13 cellular contexts compared by ENCODE assay signal in genomic region chr16:85221081-85221809, GRCh38.
DNase-seq lines count a peak whose midpoint lies in the region; FAIRE-seq and TF ChIP-seq lines count a peak whose summit lies in the region.
"Had no signal": no experiment of that assay in that cellular context is flagged by ENCODE, and none has a peak within 500 bp of the region (broad histone marks: within the 10 kb centered on the region; RNA-seq: fewer than 3 reads in every experiment).

No MANE protein-coding gene starts in this region.

- peak overlapping the region; percentile 73 for H2BK15ac ChIP-seq in mesenchymal stem cell (ENCODE audit: low read depth, poor library complexity, severe bottlenecking)

- peak overlapping the region; percentile 67 for H4K91ac ChIP-seq in mesenchymal stem cell (ENCODE audit: low read length)

- intact Hi-C loops in breast epithelium (cut with DNase I; ENCODE audit: low total_unique reads): no loop called here
- intact Hi-C loops in MCF 10A (cut with micrococcal nuclease): no loop called here
- intact Hi-C loops in kidney (cut with DNase I): no loop called here

- POLR2A ChIA-PET in MCF 10A (lab: Yijun Ruan, JAX): interaction anchor here (1.3 kb wide), 1 partner anchor 31 kb away, joined by 3 read pairs; no protein-coding TSS in a partner anchor

- H3K4me3 Mint-ChIP-seq in MCF 10A (ENCODE audit: unreplicated experiment): no peak overlapping the region

- DNase-seq in breast epithelium (ENCODE audit: low spot score in 2 of 2) (no peak), MCF 10A (ENCODE audit: unreplicated experiment) (no peak), SHP77 treated with DMSO at 0.1 percent for 48 hours (lab: John Stamatoyannopoulos, UW) (peak; percentile 32), mesenchymal stem cell (no peak), urothelium cell line (ENCODE audit: low spot score) (no peak), kidney tubule cell (ENCODE audit: low spot score) (no peak), kidney (no peak)
- no peak for DNase-seq in activated CD4-positive, alpha-beta T cell treated with anti-CD3 and anti-CD28 coated beads for 48 hours
- DNase-seq: activated CD8-positive, alpha-beta memory T cell treated with anti-CD3 and anti-CD28 coated beads, Interleukin-2, amount 50 U/mL, for 48 hours; MV-4-11; stimulated activated naive CD4-positive, alpha-beta T cell had no signal

- H3K27ac ChIP-seq in breast epithelium: peak overlapping the region; percentile 74 to 75
- peak overlapping the region; percentile 91 for H3K27ac ChIP-seq in mesenchymal stem cell (ENCODE audit: low read length, poor library complexity, severe bottlenecking)
- no peak overlapping the region for H3K27ac ChIP-seq in kidney (ENCODE audit: low read depth in 2 of 2, low read length in 2 of 2)

- peak overlapping the region in 1 of 2 experiments; percentile 16 for H3K23ac ChIP-seq in mesenchymal stem cell (ENCODE audit: low read length in 2 of 2)

- no peak overlapping the region for H3K4me2 ChIP-seq in mesenchymal stem cell (ENCODE audit: low read length, poor library complexity, severe bottlenecking)

- H3K27me3 ChIP-seq in breast epithelium: no peaks in the 10 kb centered on the region
- H3K27me3 ChIP-seq in mesenchymal stem cell (ENCODE audit: control insufficient read depth in 1 of 2, insufficient read depth in 1 of 2, low read length in 2 of 2): no peaks in the 10 kb centered on the region

- peaks cover 0 to 4% of the 10 kb centered on the region in 2 donors for H3K9me3 ChIP-seq in breast epithelium
- no peaks in the 10 kb centered on the region for H3K9me3 ChIP-seq in mesenchymal stem cell (ENCODE audit: control insufficient read depth, low read length)
- H3K9me3 ChIP-seq in kidney (ENCODE audit: control insufficient read depth in 1 of 2, low read length in 2 of 2): no peaks in the 10 kb centered on the region

- no peak for TF ChIP-seq CTCF in breast epithelium (IDR thresholded peaks at IDR 0.05)
- no peak for TF ChIP-seq CTCF in MCF 10A (IDR thresholded peaks at IDR 0.05; ENCODE audit: unreplicated experiment)
- TF ChIP-seq CTCF in kidney (IDR thresholded peaks at IDR 0.05; ENCODE audit: borderline replicate concordance, extremely low read depth, insufficient read depth): no peak

- CTCF ChIA-PET in MCF 10A (lab: Yijun Ruan, JAX): interaction anchor here (0.8 kb wide), 1 partner anchor 106 kb away, joined by 3 read pairs; no protein-coding TSS in a partner anchor

- H3K4me1 ChIP-seq in breast epithelium: peaks cover 0 to 4% of the 10 kb centered on the region in 2 donors
- peaks cover 57% of the 10 kb centered on the region for H3K4me1 ChIP-seq in mesenchymal stem cell (ENCODE audit: control insufficient read depth, insufficient read depth, low read depth, low read length)
- peaks cover 4 to 16% of the 10 kb centered on the region in 2 donors for H3K4me1 ChIP-seq in kidney (ENCODE audit: control insufficient read depth in 1 of 2, insufficient read depth in 1 of 2, low read depth in 1 of 2, low read length in 2 of 2)

- WGBS in mesenchymal stem cell: 53% methylated on average over 25 of the region's 25 CpGs

- H3K14ac ChIP-seq in mesenchymal stem cell (ENCODE audit: low read length in 2 of 2): peak overlapping the region in 1 of 2 experiments; percentile 63

- H3K36me3 Mint-ChIP-seq in MCF 10A (ENCODE audit: insufficient read depth, unreplicated experiment): no peaks in the 10 kb centered on the region
- H3K36me3 Mint-ChIP-seq: activated naive CD8-positive, alpha-beta T cell had no signal

- H2BK5ac ChIP-seq in mesenchymal stem cell (ENCODE audit: low read depth, low read length, poor library complexity, severe bottlenecking): peak overlapping the region; percentile 63

- H2AFZ ChIP-seq in mesenchymal stem cell (ENCODE audit: low read depth, low read length): no peak overlapping the region

- peak overlapping the region; percentile 1 to 91 for H3K4ac ChIP-seq in mesenchymal stem cell (ENCODE audit: low read depth in 1 of 2, low read length in 2 of 2)

- H3K9me3 Mint-ChIP-seq in MCF 10A (ENCODE audit: unreplicated experiment): no peaks in the 10 kb centered on the region

- H3K27ac Mint-ChIP-seq in MCF 10A (ENCODE audit: low read depth, unreplicated experiment): no peak overlapping the region
- H3K27ac Mint-ChIP-seq: activated naive CD8-positive, alpha-beta T cell had no signal

- no peaks in the 10 kb centered on the region for H3K27me3 Mint-ChIP-seq in MCF 10A (ENCODE audit: insufficient read depth, unreplicated experiment)
- H3K27me3 Mint-ChIP-seq: activated naive CD8-positive, alpha-beta T cell had no signal

- peak; percentile 96 for FAIRE-seq in urothelium cell line (lab: Jason Lieb, UNC)
- FAIRE-seq in kidney (lab: Jason Lieb, UNC): no peak
- FAIRE-seq: D721Med had no signal

- no peak overlapping the region for H3K4me3 ChIP-seq in breast epithelium
- H3K4me3 ChIP-seq in mesenchymal stem cell (ENCODE audit: insufficient read depth in 1 of 2, low read depth in 1 of 2, low read length in 2 of 2): no peak overlapping the region
- H3K4me3 ChIP-seq in kidney (ENCODE audit: low read length in 2 of 2): no peak overlapping the region

- TF ChIP-seq POLR2A in breast epithelium (IDR thresholded peaks at IDR 0.05): no peak

- no peak overlapping the region for H3K9ac ChIP-seq in mesenchymal stem cell (ENCODE audit: low read length)
- no peak overlapping the region for H3K9ac ChIP-seq in kidney (ENCODE audit: low read length in 2 of 2)

- peak overlapping the region; percentile 54 for H2BK120ac ChIP-seq in mesenchymal stem cell (ENCODE audit: low read depth, low read length)

- H2BK12ac ChIP-seq in mesenchymal stem cell (ENCODE audit: low read length in 2 of 2): peak overlapping the region; percentile 16 to 64

- peaks cover 7% of the 10 kb centered on the region for H3K4me1 Mint-ChIP-seq in MCF 10A (ENCODE audit: insufficient read depth, unreplicated experiment)

- no TSS peak for BruUV-seq in MCF 10A (replicated peaks; lab: Mats Ljungman, UMichigan)

- peak overlapping the region; percentile 87 for H2AK5ac ChIP-seq in mesenchymal stem cell (ENCODE audit: low read length, severe bottlenecking)

- H3K79me1 ChIP-seq in mesenchymal stem cell (replicated peaks; ENCODE audit: low read length, poor library complexity, severe bottlenecking): peaks cover 26% of the 10 kb centered on the region

- H3K36me3 ChIP-seq in breast epithelium (no peaks in the 10 kb centered on the region), mesenchymal stem cell (ENCODE audit: control insufficient read depth in 1 of 2, insufficient read depth in 2 of 2, low read depth in 1 of 2, low read length in 2 of 2) (no peaks in the 10 kb centered on the region), kidney (ENCODE audit: control insufficient read depth in 1 of 2, insufficient read depth in 2 of 2, low read length in 2 of 2) (no peaks in the 10 kb centered on the region)

- peak overlapping the region; percentile 78 for H4K8ac ChIP-seq in mesenchymal stem cell (ENCODE audit: low read length)

- peak overlapping the region; percentile 56 to 72 for H3K18ac ChIP-seq in mesenchymal stem cell (ENCODE audit: low read depth in 1 of 2, low read length in 2 of 2)

Comparison
In these comparisons a context has a peak if more than half of its experiments do, and no peak if none do; other contexts are left out.
1. H3K27ac ChIP-seq: peak in breast epithelium (2 of 2) and mesenchymal stem cell (single experiment); none in kidney (0 of 2).